In genomic region chr5:156476704-156477103, GRCh38 we compare ENCODE assay signal across 29 cellular contexts.
A peak's percentile ranks its signal among the peaks of the same experiment; 100 is the strongest.
DNase-seq lines count a peak whose midpoint lies in the region; ATAC-seq and TF ChIP-seq lines count a peak whose summit lies in the region.
"Had no signal": no experiment of that assay in that cellular context is flagged by ENCODE, and none has a peak within 500 bp of the region (broad histone marks: within the 10 kb centered on the region; RNA-seq: fewer than 3 reads in every experiment).

No MANE protein-coding gene starts in this region.

- H3K27ac Mint-ChIP-seq in MCF 10A (ENCODE audit: low read depth, unreplicated experiment) (peak overlapping the region; percentile 84), osteocyte (ENCODE audit: unreplicated experiment) (peak overlapping the region; percentile 90)
- H3K27ac Mint-ChIP-seq: activated CD8-positive, alpha-beta T cell treated with anti-CD3 and anti-CD28 coated beads for 36 hours; B cell; natural killer cell treated with Interleukin-12 subunit alpha and Interleukin-12 subunit beta and Interleukin-15 and Interleukin-18, amount 100 ng/mL, for 72 hours; stimulated activated naive B cell treated with anti-CD40 and anti-IgM and Interleukin-4, amounts not matched to agents 10 μg/mL and 1 μg/mL and 100 μg/mL, for 72 hours had no signal

- H3K4me3 Mint-ChIP-seq in MCF 10A (ENCODE audit: unreplicated experiment), result no peak overlapping the region
- H3K4me3 Mint-ChIP-seq in osteocyte (ENCODE audit: unreplicated experiment), result no peak overlapping the region
- H3K4me3 Mint-ChIP-seq: activated CD8-positive, alpha-beta T cell treated with anti-CD3 and anti-CD28 coated beads for 36 hours; B cell; natural killer cell treated with Interleukin-12 subunit alpha and Interleukin-12 subunit beta and Interleukin-15 and Interleukin-18, amount 100 ng/mL, for 72 hours; stimulated activated naive B cell treated with anti-CD40 and anti-IgM and Interleukin-4, amounts not matched to agents 10 μg/mL and 1 μg/mL and 100 μg/mL, for 72 hours had no signal

- no peak for DNase-seq in MCF 10A (ENCODE audit: unreplicated experiment)
- DNase-seq in breast epithelium (ENCODE audit: low spot score in 2 of 2), result no peak
- no peak for DNase-seq in esophagus squamous epithelium (lab: John Stamatoyannopoulos, UW)
- DNase-seq in osteocyte (ENCODE audit: extremely low spot score, unreplicated experiment), result no peak
- no peak for DNase-seq in uterus
- no peak for DNase-seq in GOT3 (lab: John Stamatoyannopoulos, UW)
- DNase-seq in NCI-H748 treated with DMSO at 0.1 percent for 48 hours (lab: John Stamatoyannopoulos, UW), result no peak
- DNase-seq: activated CD4-positive, CD25-positive, alpha-beta regulatory T cell; activated CD8-positive, alpha-beta T cell treated with anti-CD3 and anti-CD28 coated beads for 36 hours; activated naive CD4-positive, alpha-beta T cell; activated T-cell treated with anti-CD3 and anti-CD28 coated beads, Interleukin-2, amount 50 U/mL, for 1 hour; amniotic stem cell; central memory CD4-positive, alpha-beta T cell; DMS53; foreskin keratinocyte; GF-D8; kidney; NCI-H2227 treated with DMSO at 0.1 percent for 48 hours; NCI-H774; stimulated activated CD4-positive, alpha-beta T cell treated with anti-CD3 and anti-CD28 coated beads, Interleukin-2, amount 100 ng/mL, for 48 hours; stimulated activated naive B cell treated with anti-CD40 and anti-IgM and Interleukin-4, amounts not matched to agents 10 μg/mL and 1 μg/mL and 100 μg/mL, for 72 hours; T1000 had no signal

- H3K27ac ChIP-seq in breast epithelium (peak overlapping the region in 1 of 2 donors; percentile 32), esophagus squamous epithelium (peak overlapping the region in 3 of 4 donors; percentile 3 to 71 (median 46)), uterus (peak overlapping the region; percentile 16 to 57)
- H3K27ac ChIP-seq: epithelial cell of prostate, foreskin keratinocyte had no signal

- H3K4me1 ChIP-seq in breast epithelium (no peaks in the 10 kb centered on the region), esophagus squamous epithelium (peaks cover 0 to 34% (median 27%) of the 10 kb centered on the region in 3 donors), uterus (peaks cover 0 to 8% of the 10 kb centered on the region in 2 donors)
- H3K4me1 ChIP-seq: foreskin keratinocyte had no signal

- no peaks in the 10 kb centered on the region for H3K36me3 ChIP-seq in breast epithelium
- no peaks in the 10 kb centered on the region for H3K36me3 ChIP-seq in esophagus squamous epithelium
- H3K36me3 ChIP-seq in uterus, result no peaks in the 10 kb centered on the region
- H3K36me3 ChIP-seq: tibial nerve had no signal

- TF ChIP-seq CTCF in MCF 10A (IDR thresholded peaks at IDR 0.05; ENCODE audit: unreplicated experiment) (no peak), breast epithelium (IDR thresholded peaks at IDR 0.05) (no peak), esophagus squamous epithelium (IDR thresholded peaks at IDR 0.05) (no peak), osteocyte (IDR thresholded peaks at IDR 0.05) (no peak), uterus (IDR thresholded peaks at IDR 0.05) (no peak)

- BruUV-seq in MCF 10A (replicated peaks; lab: Mats Ljungman, UMichigan), result no TSS peak

- peaks cover 71% of the 10 kb centered on the region for H3K4me1 Mint-ChIP-seq in MCF 10A (ENCODE audit: insufficient read depth, unreplicated experiment)
- H3K4me1 Mint-ChIP-seq in osteocyte (ENCODE audit: unreplicated experiment), result peaks cover 73% of the 10 kb centered on the region
- H3K4me1 Mint-ChIP-seq: B cell; stimulated activated naive B cell treated with anti-CD40 and anti-IgM and Interleukin-4, amounts not matched to agents 10 μg/mL and 1 μg/mL and 100 μg/mL, for 72 hours had no signal

- H3K9me3 ChIP-seq in breast epithelium (no peaks in the 10 kb centered on the region), esophagus squamous epithelium (no peaks in the 10 kb centered on the region), uterus (no peaks in the 10 kb centered on the region)
- H3K9me3 ChIP-seq: tibial nerve had no signal

- POLR2A ChIA-PET in MCF 10A (lab: Yijun Ruan, JAX), result interaction anchor here (0.7 to 2.9 kb wide), 6 partner anchors 11 to 1386 kb away, joined by 3 to 11 read pairs (median 3); no protein-coding TSS in a partner anchor

- H3K9me3 Mint-ChIP-seq in MCF 10A (ENCODE audit: unreplicated experiment) (no peaks in the 10 kb centered on the region), osteocyte (ENCODE audit: unreplicated experiment) (peaks cover 11% of the 10 kb centered on the region)
- H3K9me3 Mint-ChIP-seq: natural killer cell treated with Interleukin-12 subunit alpha and Interleukin-12 subunit beta and Interleukin-15 and Interleukin-18, amount 100 ng/mL, for 72 hours; stimulated activated naive B cell treated with anti-CD40 and anti-IgM and Interleukin-4, amounts not matched to agents 10 μg/mL and 1 μg/mL and 100 μg/mL, for 72 hours had no signal

- intact Hi-C loops in MCF 10A (cut with micrococcal nuclease), result loop anchor here (10.0 kb wide), 2 partner anchors 342 to 532 kb away; no protein-coding TSS in a partner anchor
- intact Hi-C loops in breast epithelium (cut with DNase I; ENCODE audit: low total_unique reads), result no loop called here
- intact Hi-C loops in esophagus squamous epithelium (cut with DNase I), result no loop called here
- intact Hi-C loops in uterus (cut with DNase I; ENCODE audit: low total_unique reads), result no loop called here

- H3K27me3 ChIP-seq in breast epithelium, result no peaks in the 10 kb centered on the region
- H3K27me3 ChIP-seq in esophagus squamous epithelium, result no peaks in the 10 kb centered on the region
- H3K27me3 ChIP-seq in uterus, result no peaks in the 10 kb centered on the region
- H3K27me3 ChIP-seq: foreskin keratinocyte, tibial nerve had no signal

- H3K27me3 Mint-ChIP-seq in MCF 10A (ENCODE audit: insufficient read depth, unreplicated experiment) (no peaks in the 10 kb centered on the region), osteocyte (ENCODE audit: unreplicated experiment) (no peaks in the 10 kb centered on the region)
- H3K27me3 Mint-ChIP-seq: stimulated activated naive B cell treated with anti-CD40 and anti-IgM and Interleukin-4, amounts not matched to agents 10 μg/mL and 1 μg/mL and 100 μg/mL, for 72 hours had no signal

- CTCF ChIA-PET in MCF 10A (lab: Yijun Ruan, JAX), result interaction anchor here (0.6 to 2.4 kb wide), 5 partner anchors 12 to 533 kb away, joined by 3 to 10 read pairs (median 3); no protein-coding TSS in a partner anchor

- WGBS in esophagus squamous epithelium, 2 donors, result 57 to 85% methylated on average over 2 of the region's 2 CpGs

- H3K4me3 ChIP-seq in breast epithelium, result no peak overlapping the region
- H3K4me3 ChIP-seq in esophagus squamous epithelium, result no peak overlapping the region
- H3K4me3 ChIP-seq in uterus, result no peak overlapping the region
- H3K4me3 ChIP-seq: K562, skin epidermis, tibial nerve had no signal

- no peak for ATAC-seq in HG03342 (IDR thresholded peaks at IDR 0.05; ENCODE audit: unreplicated experiment)
- ATAC-seq: activated CD8-positive, alpha-beta T cell treated with anti-CD3 and anti-CD28 coated beads for 36 hours; foreskin keratinocyte; K562; natural killer cell treated with Interleukin-12 subunit alpha and Interleukin-12 subunit beta and Interleukin-15 and Interleukin-18, amount 100 ng/mL, for 72 hours; stimulated activated naive B cell treated with anti-CD40 and anti-IgM and Interleukin-4, amounts not matched to agents 10 μg/mL and 1 μg/mL and 100 μg/mL, for 72 hours had no signal

- no peak for TF ChIP-seq POLR2A in breast epithelium (IDR thresholded peaks at IDR 0.05)
- no peak for TF ChIP-seq POLR2A in esophagus squamous epithelium (IDR thresholded peaks at IDR 0.05)
- TF ChIP-seq POLR2A in uterus (IDR thresholded peaks at IDR 0.05), result no peak

- H3K36me3 Mint-ChIP-seq in MCF 10A (ENCODE audit: insufficient read depth, unreplicated experiment) (peaks cover 5% of the 10 kb centered on the region), osteocyte (ENCODE audit: unreplicated experiment) (no peaks in the 10 kb centered on the region)
- H3K36me3 Mint-ChIP-seq: natural killer cell treated with Interleukin-12 subunit alpha and Interleukin-12 subunit beta and Interleukin-15 and Interleukin-18, amount 100 ng/mL, for 72 hours; stimulated activated naive B cell treated with anti-CD40 and anti-IgM and Interleukin-4, amounts not matched to agents 10 μg/mL and 1 μg/mL and 100 μg/mL, for 72 hours had no signal
